ENCODE assay signal across 8 cellular contexts in genomic region chr1:95233737-95234493, GRCh38. TPM values are rescaled to one million over a fixed set of nuclear protein-coding genes. Genes with fewer than 3 reads are reported as not detected.
A peak's percentile ranks its signal among the peaks of the same experiment; 100 is the strongest.
DNase-seq lines count a peak whose midpoint lies in the region; ATAC-seq and TF ChIP-seq lines count a peak whose summit lies in the region.

RWDD3 (plus strand) TSS chr1:95234210; CDS start chr1:95234231, 21 bp downstream.

- H3K27me3 ChIP-seq in liver (ENCODE audit: control insufficient read depth in 4 of 4, insufficient read depth in 4 of 4, low read length in 3 of 4): no peaks in the 10 kb centered on the region

- peak within 1 kb of the TSS; percentile 82 to 96 (median 82) for H3K4me3 ChIP-seq in liver (ENCODE audit: low read depth in 1 of 3, low read length in 3 of 3)

- no peaks in the 10 kb centered on the region for H3K36me3 ChIP-seq in liver (ENCODE audit: control insufficient read depth in 4 of 4, insufficient read depth in 3 of 4, low read depth in 1 of 4, low read length in 3 of 4)

- WGBS in liver: under 1% methylated on average over 70 of the region's 71 CpGs

- H3K4me1 Mint-ChIP-seq in dendritic cell treated with granulocyte-macrophage colony-stimulating factor and Interleukin-4, amounts not matched to agents 40 ng/mL and 50 ng/mL, for 4 days (ENCODE audit: low read depth): peaks cover 29% of the 10 kb centered on the region

- peak within 1 kb of the TSS; percentile 88 for H3K27ac Mint-ChIP-seq in dendritic cell treated with granulocyte-macrophage colony-stimulating factor and Interleukin-4, amounts not matched to agents 40 ng/mL and 50 ng/mL, for 4 days

- intact Hi-C loops in dendritic cell treated with granulocyte-macrophage colony-stimulating factor and Interleukin-4, amounts not matched to agents 40 ng/mL and 50 ng/mL, for 4 days (cut with micrococcal nuclease): loop anchor here (5.0 kb wide), 2 partner anchors 152 to 377 kb away; no protein-coding TSS in a partner anchor

- peak within 1 kb of the TSS; percentile 94 for H3K4me3 Mint-ChIP-seq in dendritic cell treated with granulocyte-macrophage colony-stimulating factor and Interleukin-4, amounts not matched to agents 40 ng/mL and 50 ng/mL, for 4 days

- no peaks in the 10 kb centered on the region for H3K9me3 Mint-ChIP-seq in dendritic cell treated with granulocyte-macrophage colony-stimulating factor and Interleukin-4, amounts not matched to agents 40 ng/mL and 50 ng/mL, for 4 days

- H3K27me3 Mint-ChIP-seq in dendritic cell treated with granulocyte-macrophage colony-stimulating factor and Interleukin-4, amounts not matched to agents 40 ng/mL and 50 ng/mL, for 4 days: peaks cover 33% of the 10 kb centered on the region

- ATAC-seq in GM19324 (IDR thresholded peaks at IDR 0.05; ENCODE audit: low FRiP score, unreplicated experiment) (peak; percentile 99), HG03460 (IDR thresholded peaks at IDR 0.05; ENCODE audit: unreplicated experiment) (peak; percentile 98)

- peak within 1 kb of the TSS; percentile 69 to 72 for H3K9ac ChIP-seq in liver (ENCODE audit: low read depth in 1 of 2, low read length in 2 of 2)

- peak; percentile 65 to 74 for TF ChIP-seq RAD21 in liver (IDR thresholded peaks at IDR 0.05)

- peak within 1 kb of the TSS; percentile 51 to 92 for H3K27ac ChIP-seq in liver (ENCODE audit: low read depth in 1 of 2, low read length in 2 of 2)

- peaks cover 34% of the 10 kb centered on the region for H3K36me3 Mint-ChIP-seq in dendritic cell treated with granulocyte-macrophage colony-stimulating factor and Interleukin-4, amounts not matched to agents 40 ng/mL and 50 ng/mL, for 4 days (ENCODE audit: low read depth)

- no peaks in the 10 kb centered on the region for H3K9me3 ChIP-seq in liver (ENCODE audit: control insufficient read depth in 4 of 4, low read length in 3 of 4)

- DNase-seq in CD1c-positive myeloid dendritic cell (ENCODE audit: extremely low spot score) (peak; percentile 97), NCI-H69 (lab: John Stamatoyannopoulos, UW) (peak; percentile 80)
- DNase-seq in activated CD4-positive, alpha-beta T cell treated with anti-CD3 and anti-CD28 coated beads, Interleukin-2, amount 50 U/mL, for 24 hours (ENCODE audit: low read depth in 1 of 2, low spot score in 1 of 2): peak; percentile 87 to 89
- DNase-seq in stimulated activated CD4-positive, alpha-beta T cell treated with anti-CD3 and anti-CD28 coated beads, Interleukin-4, amount 100 ng/mL, for 24 hours: peak; percentile 92

- peaks cover 7 to 20% (median 12%) of the 10 kb centered on the region in 4 donors for H3K4me1 ChIP-seq in liver (ENCODE audit: control insufficient read depth in 4 of 4, insufficient read depth in 4 of 4, low read length in 3 of 4)

- TF ChIP-seq CTCF in liver (IDR thresholded peaks at IDR 0.05; ENCODE audit: low read depth, low read length, missing input control): peak; percentile 93

TF ChIP-seq in liver, 16 proteins besides CTCF, POLR2A, EP300 and RAD21:
- TF ChIP-seq REST (IDR thresholded peaks at IDR 0.05): peak; percentile 7
- no peak for TF ChIP-seq HNF4A (conservative IDR thresholded peaks at IDR 0.05)
- peak in 1 of 2 donors; percentile 14 for TF ChIP-seq EGR1 (IDR thresholded peaks at IDR 0.05; ENCODE audit: low read depth in 2 of 2)
- TF ChIP-seq YY1 (IDR thresholded peaks at IDR 0.05): peak; percentile 83

RNA-seq across cellular contexts. Expression of gene RWDD3, which starts in this region (rescaled TPM):
- 1 to 10 TPM; 7.0 to 7.1 TPM for total RNA-seq in liver
- 10 to 100 TPM in 1 of 2 donors, 1 to 10 TPM in 1; 5.8 to 11.1 TPM for polyA plus RNA-seq in liver

Comparison
In these comparisons a context has a peak if more than half of its experiments do, and no peak if none do; other contexts are left out.
1. Peak in every context shown above with its lines: DNase-seq, ATAC-seq, H3K4me3 ChIP-seq and H3K27ac ChIP-seq.